In the genomic region with DNA sequence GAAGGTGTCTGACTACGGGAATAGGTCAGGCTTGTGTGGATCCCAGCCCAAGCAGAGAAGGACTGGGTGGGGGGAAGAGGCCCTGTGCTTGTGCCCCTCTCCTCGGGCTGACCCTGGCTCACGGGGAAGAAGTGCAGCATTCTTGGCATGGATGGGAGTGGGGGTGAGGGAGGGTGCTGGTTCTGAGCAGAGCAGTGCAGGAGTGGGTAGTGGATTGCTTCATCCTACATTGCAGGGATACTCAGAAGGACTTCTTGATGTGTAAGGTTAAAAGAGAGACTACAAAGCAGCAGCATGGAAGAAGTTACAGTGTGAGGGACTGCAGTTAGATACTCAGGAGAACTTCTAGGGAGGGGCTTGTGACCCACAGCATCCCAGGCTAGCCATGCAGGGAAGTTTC, we compare ENCODE assay signal across 14 cellular contexts. TPM values are rescaled to one million over a fixed set of nuclear protein-coding genes. Genes with fewer than 3 reads are reported as not detected.
DNase-seq lines count a peak whose midpoint lies in the region; ATAC-seq, FAIRE-seq and TF ChIP-seq lines count a peak whose summit lies in the region.
"Had no signal": no experiment of that assay in that cellular context is flagged by ENCODE, and none has a peak within 500 bp of the region (broad histone marks: within the 10 kb centered on the region; RNA-seq: fewer than 3 reads in every experiment).

No MANE protein-coding gene starts in this region.

- peak overlapping the region in 9 of 11 experiments; percentile 83 to 94 (median 90); a peak in 14 of 22 replicates for H3K9ac ChIP-seq in BLaER1 treated with 17β-estradiol and CSF1 and Interleukin-3, amounts not matched to agents 10 nM and 100 nM

- H3K9me3 ChIP-seq in BLaER1 treated with 17β-estradiol and CSF1 and Interleukin-3, amounts not matched to agents 10 nM and 100 nM (replicated peaks in 1 of 11) = no peaks in the 10 kb centered on the region
- no peaks in the 10 kb centered on the region for H3K9me3 ChIP-seq in gastrocnemius medialis

- peaks cover 26 to 70% (median 65%) of the 10 kb centered on the region in 11 experiments; a peak in 21 of 22 replicates for H4K20me1 ChIP-seq in BLaER1 treated with 17β-estradiol and CSF1 and Interleukin-3, amounts not matched to agents 10 nM and 100 nM

- ATAC-seq in Right ventricle myocardium superior (ENCODE audit: poor library complexity) = peak; percentile 12
- no peak for ATAC-seq in gastrocnemius medialis
- no peak for ATAC-seq in GM21825 (IDR thresholded peaks at IDR 0.05; ENCODE audit: unreplicated experiment)
- ATAC-seq: stimulated activated naive CD8-positive, alpha-beta T cell treated with anti-CD3 and anti-CD28 coated beads, Interleukin-15, Interleukin-2, amounts not matched to agents 100 U/mL and 50 U/mL, for 24 hours had no signal

- no peak for TF ChIP-seq CTCF in WI38 (IDR thresholded peaks at IDR 0.05; ENCODE audit: low read depth, low read length)
- TF ChIP-seq CTCF in gastrocnemius medialis (IDR thresholded peaks at IDR 0.05 in 4 of 5, conservative IDR thresholded peaks at IDR 0.05 in 1 of 5) = no peak

- H3K4me3 ChIP-seq in BLaER1 treated with 17β-estradiol and CSF1 and Interleukin-3, amounts not matched to agents 10 nM and 100 nM = peak overlapping the region in 8 of 10 experiments; percentile 83 to 97 (median 92); a peak in 10 of 20 replicates
- peak overlapping the region; percentile 88 for H3K4me3 ChIP-seq in WI38 (ENCODE audit: low read depth, low read length)
- H3K4me3 ChIP-seq in gastrocnemius medialis = no peak overlapping the region

- peak overlapping the region in 6 of 11 experiments; percentile 6 to 93 (median 88); a peak in 10 of 22 replicates for H3K27ac ChIP-seq in BLaER1 treated with 17β-estradiol and CSF1 and Interleukin-3, amounts not matched to agents 10 nM and 100 nM
- H3K27ac ChIP-seq in gastrocnemius medialis = peak overlapping the region; percentile 89 to 94 (median 90)

- peaks cover 58 to 79% (median 64%) of the 10 kb centered on the region in 10 experiments for H3K4me1 ChIP-seq in BLaER1 treated with 17β-estradiol and CSF1 and Interleukin-3, amounts not matched to agents 10 nM and 100 nM
- peaks cover 35 to 45% of the 10 kb centered on the region in 2 donors for H3K4me1 ChIP-seq in gastrocnemius medialis

- no peak for FAIRE-seq in GM12891 (lab: Jason Lieb, UNC)
- FAIRE-seq: kidney had no signal

- in situ Hi-C loops in gastrocnemius medialis (cut with MboI; ENCODE audit: low sequenced_read_pairs in 4 of 4) = loop anchor here in 1 of 4 donors (10.0 kb wide), 1 partner anchor 54 kb away; no protein-coding TSS in a partner anchor

- no peak for DNase-seq in Right ventricle myocardium superior
- DNase-seq in gastrocnemius medialis = no peak
- DNase-seq in GM12891 (ENCODE audit: insufficient read length, low spot score) = no peak
- DNase-seq in activated gamma-delta T cell treated with Interleukin-2 at 50 U/mL for 16 hours = no peak
- DNase-seq in NCI-H510A treated with DMSO at 0.1 percent for 48 hours (lab: John Stamatoyannopoulos, UW) = no peak
- DNase-seq: activated T-cell treated with anti-CD3 and anti-CD28 coated beads for 4 hours; dermis blood vessel endothelial cell; DMS79 treated with DMSO at 0.1 percent for 48 hours; kidney; NCI-H446; stimulated activated naive CD8-positive, alpha-beta T cell treated with anti-CD3 and anti-CD28 coated beads, Interleukin-15, Interleukin-2, amounts not matched to agents 100 U/mL and 50 U/mL, for 24 hours had no signal

- intact Hi-C loops in Right ventricle myocardium superior (cut with DNase I) (no loop called here), gastrocnemius medialis (cut with DNase I; ENCODE audit: low total_unique reads) (no loop called here)

- H3K4me2 ChIP-seq in BLaER1 treated with 17β-estradiol and CSF1 and Interleukin-3, amounts not matched to agents 10 nM and 100 nM = peak overlapping the region; percentile 81 to 98 (median 95)

- no peak for TF ChIP-seq POLR2A in gastrocnemius medialis (IDR thresholded peaks at IDR 0.05)
- TF ChIP-seq POLR2A in GM12891 (IDR thresholded peaks at IDR 0.05; ENCODE audit: low read depth, low read length) = no peak

- no peaks in the 10 kb centered on the region for H3K27me3 ChIP-seq in BLaER1 treated with 17β-estradiol and CSF1 and Interleukin-3, amounts not matched to agents 10 nM and 100 nM
- H3K27me3 ChIP-seq in gastrocnemius medialis = no peaks in the 10 kb centered on the region

- H3K36me3 ChIP-seq in BLaER1 treated with 17β-estradiol and CSF1 and Interleukin-3, amounts not matched to agents 10 nM and 100 nM = peaks cover 0 to 43% (median 32%) of the 10 kb centered on the region in 11 experiments; a peak in 21 of 22 replicates
- H3K36me3 ChIP-seq in gastrocnemius medialis = no peaks in the 10 kb centered on the region

TF ChIP-seq in GM12891, 5 proteins besides CTCF, POLR2A, EP300 and RAD21:
- TF ChIP-seq TAF1 (IDR thresholded peaks at IDR 0.05; ENCODE audit: low read depth, low read length) (no peak), SPI1 (IDR thresholded peaks at IDR 0.05; ENCODE audit: low read depth, low read length) (no peak), POU2F2 (IDR thresholded peaks at IDR 0.05; ENCODE audit: low read depth, low read length) (no peak), PAX5 (IDR thresholded peaks at IDR 0.05; ENCODE audit: insufficient read depth, low read length, severe bottlenecking) (no peak), POLR2AphosphoS5 (IDR thresholded peaks at IDR 0.05; ENCODE audit: low read depth, low read length) (no peak)

RNA-seq across cellular contexts. Expression of a gene that starts 2.1 kb away (rescaled TPM):
- 58.3 TPM for total RNA-seq in Right ventricle myocardium superior
- 10 to 100 TPM in 3 of 4 donors, 1 to 10 TPM in 1; 8.0 to 22.7 (median 12.1) TPM for total RNA-seq in gastrocnemius medialis
- 1.6 TPM for polyA plus RNA-seq in GM12891 (2012; ENCODE audit: low read depth, missing spikeins)

Comparison
In these comparisons a context has a peak if more than half of its experiments do, and no peak if none do; other contexts are left out.
1. H3K4me3 ChIP-seq: peak in BLaER1 treated with 17β-estradiol and CSF1 and Interleukin-3, amounts not matched to agents 10 nM and 100 nM (8 of 10) and WI38 (single experiment); none in gastrocnemius medialis (0 of 4).